In the genomic region with DNA sequence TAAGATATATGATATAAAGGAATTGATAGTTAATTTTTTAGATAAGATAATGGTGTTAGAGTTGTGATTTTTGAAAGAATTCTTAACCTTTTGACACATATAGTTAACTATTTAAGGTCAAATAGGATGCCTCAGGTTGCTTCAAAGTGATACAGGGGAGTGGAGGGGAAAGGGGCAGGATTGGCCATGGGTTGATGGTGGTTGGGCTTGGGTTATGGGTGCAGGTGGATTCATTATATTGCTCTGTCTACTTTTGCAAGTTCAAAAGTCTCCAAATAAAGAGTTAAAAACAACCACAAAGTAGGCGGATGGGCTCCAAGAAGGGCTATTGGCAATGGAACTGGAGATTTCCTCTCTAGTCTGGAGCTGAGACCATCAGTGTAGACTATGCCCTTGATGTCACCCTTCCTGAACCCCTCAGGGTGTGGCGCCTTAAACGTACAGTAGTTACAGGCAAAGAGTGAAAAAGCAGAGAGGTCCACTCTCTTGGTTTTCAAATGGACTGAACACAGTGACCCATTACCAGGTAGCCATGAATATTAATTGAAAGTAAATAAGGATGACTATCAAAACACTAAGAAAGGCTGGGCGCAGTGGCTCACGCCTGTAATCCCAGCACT, we compare ENCODE assay signal across 20 cellular contexts.
"Had no signal": no experiment of that assay in that cellular context is flagged by ENCODE, and none has a peak within 500 bp of the region (broad histone marks: within the 10 kb centered on the region; RNA-seq: fewer than 3 reads in every experiment).

No MANE protein-coding gene starts in this region.

- ATAC-seq: activated CD8-positive, alpha-beta T cell treated with anti-CD3 and anti-CD28 coated beads, Interleukin-2, amount 10 ng/mL, durations not matched to agents 7 days and 5 days; mucosa of descending colon; SK-N-SH treated with all-trans-retinoic acid at 6 μM for 48 hours; WTC11 had no signal

- DNase-seq: activated CD4-positive, alpha-beta T cell treated with anti-CD3 and anti-CD28 coated beads for 48 hours; activated CD8-positive, alpha-beta memory T cell treated with anti-CD3 and anti-CD28 coated beads, Interleukin-2, amount 50 U/mL, for 4 hours; activated CD8-positive, alpha-beta T cell treated with anti-CD3 and anti-CD28 coated beads, Interleukin-2, amount 10 ng/mL, durations not matched to agents 7 days and 5 days; activated naive CD8-positive, alpha-beta T cell treated with anti-CD3 and anti-CD28 coated beads, Interleukin-2, amount 10 ng/mL, durations not matched to agents 7 days and 5 days; aorta; cortex of kidney; effector CD4-positive, alpha-beta T cell; mucosa of descending colon; stimulated activated CD4-positive, alpha-beta T cell treated with anti-CD3 and anti-CD28 coated beads, Interleukin-4, amount 100 ng/mL, for 4 hours; stimulated activated CD8-positive, alpha-beta memory T cell treated with anti-CD3 and anti-CD28 coated beads, Interleukin-4, amount 100 ng/mL, for 48 hours had no signal

- H3K9me3 Mint-ChIP-seq: activated naive CD8-positive, alpha-beta T cell treated with anti-CD3 and anti-CD28 coated beads, Interleukin-2, amount 10 ng/mL, durations not matched to agents 7 days and 5 days; activated T-helper 2 cell treated with anti-CD3 and anti-CD28 coated beads, Interferon-gamma antibody, Interleukin-2, Interleukin-4, amounts not matched to agents 10 μg/mL and 5 μg/mL and 100 μg/mL, durations not matched to agents 14 hours and 24 hours and 36 hours; nephron; stimulated activated naive CD8-positive, alpha-beta T cell treated with anti-CD3 and anti-CD28 coated beads, Interleukin-15, Interleukin-2, amounts not matched to agents 100 ng/mL and 50 ng/mL, for 24 hours; T-helper 1 cell treated with Interleukin-12 subunit alpha and Interleukin-12 subunit beta and Interleukin-4 antibody, amounts not matched to agents 30 μg/mL and 1 μg/mL, for 36 hours; WTC11 had no signal

- H3K27me3 ChIP-seq: upper lobe of right lung had no signal

- H3K27me3 Mint-ChIP-seq: activated naive CD8-positive, alpha-beta T cell treated with anti-CD3 and anti-CD28 coated beads, Interleukin-2, amount 10 ng/mL, durations not matched to agents 7 days and 5 days; stimulated activated naive CD8-positive, alpha-beta T cell treated with anti-CD3 and anti-CD28 coated beads, Interleukin-15, Interleukin-2, amounts not matched to agents 100 ng/mL and 50 ng/mL, for 24 hours had no signal

- H3K4me3 ChIP-seq: esophagus muscularis mucosa, left ventricle myocardium inferior, mucosa of descending colon, upper lobe of right lung had no signal

- FAIRE-seq: kidney had no signal

- H3K27ac ChIP-seq: esophagus muscularis mucosa, upper lobe of right lung had no signal

- H3K27ac Mint-ChIP-seq: activated CD8-positive, alpha-beta T cell treated with anti-CD3 and anti-CD28 coated beads, Interleukin-2, amount 10 ng/mL, durations not matched to agents 7 days and 5 days; activated naive CD8-positive, alpha-beta T cell treated with anti-CD3 and anti-CD28 coated beads, Interleukin-2, amount 10 ng/mL, durations not matched to agents 7 days and 5 days; activated T-helper 2 cell treated with anti-CD3 and anti-CD28 coated beads, Interferon-gamma antibody, Interleukin-2, Interleukin-4, amounts not matched to agents 10 μg/mL and 5 μg/mL and 100 μg/mL, durations not matched to agents 14 hours and 24 hours and 36 hours; nephron; stimulated activated naive CD8-positive, alpha-beta T cell treated with anti-CD3 and anti-CD28 coated beads, Interleukin-15, Interleukin-2, amounts not matched to agents 100 ng/mL and 50 ng/mL, for 24 hours; T-helper 1 cell treated with Interleukin-12 subunit alpha and Interleukin-12 subunit beta and Interleukin-4 antibody, amounts not matched to agents 30 μg/mL and 1 μg/mL, for 36 hours; WTC11 had no signal

- H3K4me3 Mint-ChIP-seq: activated CD8-positive, alpha-beta T cell treated with anti-CD3 and anti-CD28 coated beads, Interleukin-2, amount 10 ng/mL, durations not matched to agents 7 days and 5 days; activated naive CD8-positive, alpha-beta T cell treated with anti-CD3 and anti-CD28 coated beads, Interleukin-2, amount 10 ng/mL, durations not matched to agents 7 days and 5 days; nephron; stimulated activated naive CD8-positive, alpha-beta T cell treated with anti-CD3 and anti-CD28 coated beads, Interleukin-15, Interleukin-2, amounts not matched to agents 100 ng/mL and 50 ng/mL, for 24 hours; T-helper 1 cell treated with Interleukin-12 subunit alpha and Interleukin-12 subunit beta and Interleukin-4 antibody, amounts not matched to agents 30 μg/mL and 1 μg/mL, for 36 hours; WTC11 had no signal

- H3K9me3 ChIP-seq: esophagus muscularis mucosa, left ventricle myocardium inferior, mucosa of descending colon, upper lobe of right lung had no signal
